8 cellular contexts compared by ENCODE assay signal in the genomic region with DNA sequence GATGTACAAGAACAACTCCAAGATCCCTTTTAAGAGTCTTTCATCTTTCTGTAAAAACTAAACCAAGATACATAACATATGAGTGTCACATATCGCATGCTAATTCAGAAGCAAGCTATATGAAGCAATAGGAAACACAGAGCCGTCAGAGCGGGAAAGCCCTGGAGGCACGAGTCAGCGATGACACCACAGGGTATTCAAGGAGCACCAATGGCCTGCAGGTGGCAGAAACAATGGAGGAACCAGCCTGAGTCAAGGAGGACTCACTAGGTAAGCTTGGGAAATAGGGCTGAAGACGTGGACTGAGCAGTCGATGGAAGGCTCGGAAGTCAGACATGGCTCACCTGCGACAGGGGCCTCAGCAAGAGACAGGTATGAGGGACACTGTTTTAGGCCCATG.
DNase-seq lines count a peak whose midpoint lies in the region; ATAC-seq and TF ChIP-seq lines count a peak whose summit lies in the region.

No MANE protein-coding gene starts in this region.

- POLR2A ChIA-PET in activated CD4-positive, alpha-beta memory T cell treated with anti-CD3 and anti-CD28 coated beads for 36 hours (lab: Charles Lee): interaction anchor here (0.5 to 1.1 kb wide), 2 partner anchors 17 to 88 kb away, joined by 4 to 6 read pairs; no protein-coding TSS in a partner anchor

- no peaks in the 10 kb centered on the region for H3K27me3 Mint-ChIP-seq in activated CD4-positive, alpha-beta memory T cell treated with anti-CD3 and anti-CD28 coated beads for 36 hours

- no peak overlapping the region for H3K4me3 ChIP-seq in MG63
- no peak overlapping the region for H3K4me3 ChIP-seq in fibroblast of the aortic adventitia (ENCODE audit: low read depth, low read length)

- no peaks in the 10 kb centered on the region for H3K9me3 Mint-ChIP-seq in activated CD4-positive, alpha-beta memory T cell treated with anti-CD3 and anti-CD28 coated beads for 36 hours

- no peaks in the 10 kb centered on the region for H3K27me3 ChIP-seq in MG63

- no peak for ATAC-seq in HG03457 (IDR thresholded peaks at IDR 0.05; ENCODE audit: unreplicated experiment)
- ATAC-seq in GM18867 (IDR thresholded peaks at IDR 0.05; ENCODE audit: unreplicated experiment): no peak

- H3K36me3 ChIP-seq in MG63: peaks cover 18% of the 10 kb centered on the region

- H3K36me3 Mint-ChIP-seq in activated CD4-positive, alpha-beta memory T cell treated with anti-CD3 and anti-CD28 coated beads for 36 hours: peaks cover 16% of the 10 kb centered on the region

- TF ChIP-seq CTCF in fibroblast of the aortic adventitia (IDR thresholded peaks at IDR 0.05; ENCODE audit: insufficient read depth, low read length): peak; percentile 11

- no peaks in the 10 kb centered on the region for H3K9me3 ChIP-seq in MG63

- DNase-seq in CD1c-positive myeloid dendritic cell (ENCODE audit: extremely low spot score) (peak; percentile 78), MG63 (peak; percentile 51), fibroblast of the aortic adventitia (ENCODE audit: low read depth) (peak; percentile 51), NCI-H1092 treated with DMSO at 0.1 percent for 48 hours (lab: John Stamatoyannopoulos, UW) (no peak)
- DNase-seq in activated CD4-positive, alpha-beta memory T cell treated with anti-CD3 and anti-CD28 coated beads for 36 hours: peak; percentile 92
- DNase-seq in stimulated activated CD4-positive, alpha-beta T cell treated with anti-CD3 and anti-CD28 coated beads, TNF-alpha, amount 100 ng/mL, for 24 hours (ENCODE audit: low read depth in 3 of 3): peak; percentile 54 to 75 (median 61)

- CTCF ChIA-PET in activated CD4-positive, alpha-beta memory T cell treated with anti-CD3 and anti-CD28 coated beads for 36 hours (lab: Charles Lee): interaction anchor here (0.6 to 2.2 kb wide), 14 partner anchors 9 to 278 kb away, joined by 3 to 10 read pairs (median 4); partner anchors contain the start of genes CDNF, HSPA14 and MSANTD7

- H3K27ac Mint-ChIP-seq in activated CD4-positive, alpha-beta memory T cell treated with anti-CD3 and anti-CD28 coated beads for 36 hours: peak overlapping the region; percentile 90

- peak overlapping the region; percentile 51 for H3K4me3 Mint-ChIP-seq in activated CD4-positive, alpha-beta memory T cell treated with anti-CD3 and anti-CD28 coated beads for 36 hours

- intact Hi-C loops in activated CD4-positive, alpha-beta memory T cell treated with anti-CD3 and anti-CD28 coated beads for 36 hours (cut with micrococcal nuclease): loop anchor here (1.0 to 10.0 kb wide), 9 partner anchors 12 to 392 kb away; partner anchors contain the start of genes CDNF, DCLRE1C, HSPA14 and MSANTD7

- H3K4me1 Mint-ChIP-seq in activated CD4-positive, alpha-beta memory T cell treated with anti-CD3 and anti-CD28 coated beads for 36 hours (ENCODE audit: low read depth): peaks cover 93% of the 10 kb centered on the region
